ENCODE assay signal across 8 cellular contexts in the genomic region with DNA sequence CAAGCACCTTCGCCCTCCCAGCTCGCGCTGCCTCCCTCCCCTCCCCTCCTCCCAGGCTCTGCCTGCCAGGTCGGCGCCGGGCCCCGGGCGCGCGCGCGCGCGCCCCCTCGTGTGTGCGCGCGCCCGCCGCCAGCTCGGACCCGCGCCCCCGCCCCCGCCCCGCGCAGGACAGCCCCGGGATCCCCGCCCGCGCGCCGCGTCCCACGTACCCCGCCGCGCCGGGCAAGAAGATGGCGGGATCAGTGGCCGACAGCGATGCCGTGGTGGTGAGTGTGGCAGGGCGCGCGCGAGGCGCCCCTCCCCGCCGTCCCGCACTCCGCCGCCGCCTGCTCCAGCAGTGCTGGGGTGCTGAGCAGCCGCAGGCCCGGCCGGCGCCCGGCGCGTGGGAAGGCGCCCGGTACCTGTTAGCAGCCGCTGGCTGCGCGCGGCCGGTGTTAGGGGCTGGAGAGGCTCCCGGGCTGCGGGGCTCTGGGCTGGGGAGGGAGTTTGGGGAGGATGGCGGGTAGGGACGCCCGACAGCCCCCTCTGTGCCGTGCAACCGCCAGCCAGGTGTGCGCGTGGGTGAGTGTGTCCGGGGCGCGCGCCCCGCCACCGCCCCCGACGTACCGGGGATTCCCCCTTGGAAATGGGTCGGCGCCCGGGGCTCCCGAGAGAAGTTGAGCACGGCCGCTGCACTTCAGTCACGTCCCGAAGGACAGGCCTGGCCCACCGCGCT. TPM values are rescaled to one million over a fixed set of nuclear protein-coding genes. Genes with fewer than 3 reads are reported as not detected.
DNase-seq lines count a peak whose midpoint lies in the region; ATAC-seq and TF ChIP-seq lines count a peak whose summit lies in the region.

No MANE protein-coding gene starts in this region.

- no peaks in the 10 kb centered on the region for H3K9me3 Mint-ChIP-seq in activated naive CD8-positive, alpha-beta T cell treated with anti-CD3 and anti-CD28 coated beads for 36 hours
- H3K9me3 Mint-ChIP-seq in osteocyte (ENCODE audit: unreplicated experiment): no peaks in the 10 kb centered on the region

- intact Hi-C loops in Right ventricle myocardium inferior (cut with DNase I): loop anchor here (1.0 to 10.0 kb wide), 2 partner anchors 50 to 120 kb away; no protein-coding TSS in a partner anchor

- H3K36me3 ChIP-seq in BJ (ENCODE audit: control insufficient read depth, insufficient read depth, low read length) (no peaks in the 10 kb centered on the region), SJSA1 (peaks cover 3% of the 10 kb centered on the region; the same call in 1 of the 2 replicates)

- no peaks in the 10 kb centered on the region; the same call in 1 of the 2 replicates for H3K9me3 ChIP-seq in SJSA1 (replicated peaks)

- DNase-seq in BJ (ENCODE audit: low read depth) (no peak), SJSA1 (ENCODE audit: low read depth in 1 of 2, low spot score in 2 of 2) (peak; percentile 62 to 65), Right ventricle myocardium inferior (ENCODE audit: missing footprints) (peak; percentile 79), osteocyte (ENCODE audit: extremely low spot score, unreplicated experiment) (peak; percentile 88), ureter (ENCODE audit: low spot score) (peak; percentile 60)
- DNase-seq in activated naive CD8-positive, alpha-beta T cell treated with anti-CD3 and anti-CD28 coated beads for 36 hours: peak; percentile 65

- H3K27ac ChIP-seq in SJSA1: 0 out of 2 replicates have a peak overlapping the region, but pooled peaks have one; percentile 56

- CTCF ChIA-PET in BJ (lab: Yijun Ruan, JAX): no interaction called here

- H3K4me1 ChIP-seq in SJSA1 (replicated peaks): peaks cover 12% of the 10 kb centered on the region

- peaks cover 9% of the 10 kb centered on the region for H3K36me3 Mint-ChIP-seq in activated naive CD8-positive, alpha-beta T cell treated with anti-CD3 and anti-CD28 coated beads for 36 hours
- peaks cover 12% of the 10 kb centered on the region for H3K36me3 Mint-ChIP-seq in osteocyte (ENCODE audit: unreplicated experiment)

- TF ChIP-seq CTCF in BJ (IDR thresholded peaks at IDR 0.05; ENCODE audit: insufficient read depth, low read depth, low read length): no peak
- no peak for TF ChIP-seq CTCF in osteocyte (IDR thresholded peaks at IDR 0.05)

- peaks cover 1% of the 10 kb centered on the region for H3K27me3 ChIP-seq in BJ (ENCODE audit: control insufficient read depth, insufficient read depth, low read length)
- H3K27me3 ChIP-seq in SJSA1 (replicated peaks): no peaks in the 10 kb centered on the region

- peak; percentile 66 for ATAC-seq in GM19025 (IDR thresholded peaks at IDR 0.05; ENCODE audit: low read depth, unreplicated experiment)
- peak; percentile 62 for ATAC-seq in HG03342 (IDR thresholded peaks at IDR 0.05; ENCODE audit: unreplicated experiment)
- ATAC-seq in Right ventricle myocardium inferior: peak; percentile 69

- H3K27ac Mint-ChIP-seq in activated naive CD8-positive, alpha-beta T cell treated with anti-CD3 and anti-CD28 coated beads for 36 hours: no peak overlapping the region
- peak overlapping the region; percentile 63 for H3K27ac Mint-ChIP-seq in osteocyte (ENCODE audit: unreplicated experiment)

- peak overlapping the region; percentile 76 for H3K4me3 Mint-ChIP-seq in activated naive CD8-positive, alpha-beta T cell treated with anti-CD3 and anti-CD28 coated beads for 36 hours
- H3K4me3 Mint-ChIP-seq in osteocyte (ENCODE audit: unreplicated experiment): peak overlapping the region; percentile 73

- H3K27me3 Mint-ChIP-seq in activated naive CD8-positive, alpha-beta T cell treated with anti-CD3 and anti-CD28 coated beads for 36 hours: peaks cover 8% of the 10 kb centered on the region
- no peaks in the 10 kb centered on the region for H3K27me3 Mint-ChIP-seq in osteocyte (ENCODE audit: unreplicated experiment)

- peaks cover 12% of the 10 kb centered on the region for H3K4me1 Mint-ChIP-seq in activated naive CD8-positive, alpha-beta T cell treated with anti-CD3 and anti-CD28 coated beads for 36 hours
- H3K4me1 Mint-ChIP-seq in osteocyte (ENCODE audit: unreplicated experiment): peaks cover 16% of the 10 kb centered on the region

- H3K4me3 ChIP-seq in BJ (ENCODE audit: low read depth, low read length) (peak overlapping the region; percentile 58), SJSA1 (peak overlapping the region; percentile 84)

- POLR2A ChIA-PET in BJ (lab: Charles Lee): no interaction called here

RNA-seq across cellular contexts. Expression of gene LGALSL, which starts 0.5 kb away (rescaled TPM):
- 4.1 and 4.9 TPM in 2 replicates for polyA plus RNA-seq in BJ (2011; rRNA removed)
- polyA minus RNA-seq in BJ (2011; rRNA and poly(A)+ RNA removed): 4.7 and 5.8 TPM in 2 replicates
- total RNA-seq in SJSA1 (2014; rRNA removed; shearing (Covaris generic)): 3.9 and 4.4 TPM in 2 replicates
- total RNA-seq in activated naive CD8-positive, alpha-beta T cell treated with anti-CD3 and anti-CD28 coated beads for 36 hours: 1 to 10 TPM; 4.0 to 4.1 TPM
- total RNA-seq in Right ventricle myocardium inferior (6.6 TPM), osteocyte (7.4 and 9.5 TPM in 2 replicates), ureter (10.0 TPM)
